ENCODE assay signal across 8 cellular contexts in the genomic region with DNA sequence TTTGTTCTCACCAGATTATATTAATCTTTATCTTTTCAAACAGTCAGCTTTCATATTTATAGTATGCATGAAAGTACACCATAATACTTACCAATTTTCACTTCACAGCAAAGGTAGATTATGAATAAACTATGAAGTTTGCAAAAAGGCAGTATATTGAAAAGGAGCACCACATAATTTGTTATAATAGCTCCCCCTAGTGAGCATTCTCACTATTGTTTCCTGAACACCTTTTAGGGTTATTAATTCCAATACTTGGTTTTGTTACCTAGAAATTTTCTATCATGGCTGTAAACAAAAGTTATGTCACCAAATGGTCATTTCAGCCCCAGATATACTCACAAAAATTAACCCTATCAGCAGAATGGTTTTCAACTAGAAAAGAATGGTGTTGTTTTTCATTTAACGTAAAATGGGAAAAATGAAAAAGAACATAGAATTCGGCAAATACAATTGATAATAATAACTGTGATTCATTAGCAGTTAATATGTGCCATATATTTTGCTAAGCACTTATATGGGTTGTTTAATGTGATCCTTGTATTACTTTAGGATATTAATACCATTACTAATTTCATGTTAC. TPM values are rescaled to one million over a fixed set of nuclear protein-coding genes. Genes with fewer than 3 reads are reported as not detected.
DNase-seq lines count a peak whose midpoint lies in the region; ATAC-seq, FAIRE-seq and TF ChIP-seq lines count a peak whose summit lies in the region.

No MANE protein-coding gene starts in this region.

- ATAC-seq in K562 (peak; percentile 65; the same call in 2 of the 3 replicates), GM18511 (IDR thresholded peaks at IDR 0.05; ENCODE audit: unreplicated experiment) (no peak)

- H3K4ac ChIP-seq in mesenchymal stem cell (ENCODE audit: low read depth in 1 of 2, low read length in 2 of 2), result no peak overlapping the region

- H3K9ac ChIP-seq in MM.1S (ENCODE audit: low read length), result no peak overlapping the region
- no peak overlapping the region for H3K9ac ChIP-seq in K562 (ENCODE audit: insufficient read depth in 1 of 2, low read depth in 2 of 2, low read length in 2 of 2)
- H3K9ac ChIP-seq in mesenchymal stem cell (ENCODE audit: low read length), result no peak overlapping the region

- H3K4me1 ChIP-seq in MM.1S (ENCODE audit: low read length), result no peaks in the 10 kb centered on the region
- H3K4me1 ChIP-seq in K562 (replicated peaks in 1 of 2; ENCODE audit: control insufficient read depth in 2 of 2, insufficient read depth in 2 of 2, low read length in 2 of 2), result no peaks in the 10 kb centered on the region
- no peaks in the 10 kb centered on the region for H3K4me1 ChIP-seq in mesenchymal stem cell (ENCODE audit: control insufficient read depth, insufficient read depth, low read depth, low read length)

- H3K27ac ChIP-seq in MM.1S (ENCODE audit: low read length), result no peak overlapping the region
- no peak overlapping the region for H3K27ac ChIP-seq in K562 (ENCODE audit: extremely low read depth, low read depth, low read length)
- no peak overlapping the region for H3K27ac ChIP-seq in mesenchymal stem cell (ENCODE audit: low read length, poor library complexity, severe bottlenecking)

- H3K4me3 ChIP-seq in GM12875 (ENCODE audit: low read depth, low read length) (no peak overlapping the region), MM.1S (ENCODE audit: low read length) (no peak overlapping the region), K562 (no peak overlapping the region), mesenchymal stem cell (ENCODE audit: insufficient read depth in 1 of 2, low read depth in 1 of 2, low read length in 2 of 2) (no peak overlapping the region)

- peak; percentile 36 to 62; a peak in 3 of 4 replicates for TF ChIP-seq RAD21 in K562 (CRISPR knock-in tag; conservative IDR thresholded peaks at IDR 0.05 in 1 of 2, IDR thresholded peaks at IDR 0.05 in 1 of 2)

- no TSS peak for BruUV-seq in K562 (replicated peaks; lab: Mats Ljungman, UMichigan)

- 28% methylated on average over 2 of the region's 2 CpGs for WGBS in K562 (ENCODE audit: insufficient coverage, low coverage, missing lambda C conversion rate)
- no CpG with 5 or more reads among the region's 2 CpGs for WGBS in mesenchymal stem cell

- POLR2A ChIA-PET in K562 (lab: Yijun Ruan, JAX), result interaction anchor here (0.6 to 0.7 kb wide), 2 partner anchors 216 to 545 kb away, joined by 3 read pairs; no protein-coding TSS in a partner anchor

- peak; percentile 15 for FAIRE-seq in K562 (lab: Jason Lieb, UNC)

- H4K8ac ChIP-seq in mesenchymal stem cell (ENCODE audit: low read length), result no peak overlapping the region

- H4K20me1 ChIP-seq in MM.1S (ENCODE audit: insufficient read depth, low read length) (no peaks in the 10 kb centered on the region), K562 (replicated peaks; ENCODE audit: control insufficient read depth, insufficient read depth, low read length) (no peaks in the 10 kb centered on the region)

- TF ChIP-seq POLR2A in K562 (conservative IDR thresholded peaks at IDR 0.05), result no peak

- no peak for TF ChIP-seq EP300 in K562 (IDR thresholded peaks at IDR 0.05; ENCODE audit: low read length)

- no peaks in the 10 kb centered on the region for H3F3A ChIP-seq in MM.1S (ENCODE audit: insufficient read depth, low read length)

- peak; percentile 43 for DNase-seq in AG08395 (ENCODE audit: low spot score)
- DNase-seq in MM.1S, result peak; percentile 49
- peak; percentile 16 to 36 (median 30) for DNase-seq in K562 (ENCODE audit: extremely low read depth in 1 of 4, low spot score in 3 of 4)
- peak; percentile 28 for DNase-seq in mesenchymal stem cell
- DNase-seq in activated CD4-positive, alpha-beta T cell treated with anti-CD3 and anti-CD28 coated beads for 4 hours, result no peak
- DNase-seq in activated T-cell treated with anti-CD3 and anti-CD28 coated beads, Interleukin-2, amount 50 U/mL, for 48 hours, result no peak

- in situ Hi-C loops in K562 (cut with MboI), result no loop called here

- no peak overlapping the region for H3K14ac ChIP-seq in mesenchymal stem cell (ENCODE audit: low read length in 2 of 2)

- H2BK120ac ChIP-seq in mesenchymal stem cell (ENCODE audit: low read depth, low read length), result no peak overlapping the region

- H2BK15ac ChIP-seq in mesenchymal stem cell (ENCODE audit: low read depth, poor library complexity, severe bottlenecking), result no peak overlapping the region

- CTCF ChIA-PET in K562 (lab: Yijun Ruan, JAX; ENCODE audit: low intra/inter-chr PET ratio), result no interaction called here

- no peaks in the 10 kb centered on the region for H3K9me1 ChIP-seq in K562 (ENCODE audit: control insufficient read depth, insufficient read depth, low read length)

- no peaks in the 10 kb centered on the region for H3K79me1 ChIP-seq in mesenchymal stem cell (replicated peaks; ENCODE audit: low read length, poor library complexity, severe bottlenecking)

- no peak overlapping the region for H2BK12ac ChIP-seq in mesenchymal stem cell (ENCODE audit: low read length in 2 of 2)

- H3K27me3 ChIP-seq in MM.1S (replicated peaks; ENCODE audit: insufficient read depth, low read length) (no peaks in the 10 kb centered on the region), K562 (ENCODE audit: control insufficient read depth in 2 of 2, insufficient read depth in 2 of 2, low read length in 2 of 2) (no peaks in the 10 kb centered on the region; a peak in 1 of 5 replicates), mesenchymal stem cell (ENCODE audit: control insufficient read depth in 1 of 2, insufficient read depth in 1 of 2, low read length in 2 of 2) (peaks cover 3 to 4% of the 10 kb centered on the region in 2 experiments)

- H3K79me2 ChIP-seq in MM.1S (ENCODE audit: low read length) (no peaks in the 10 kb centered on the region), K562 (ENCODE audit: control insufficient read depth, insufficient read depth, low read length) (no peaks in the 10 kb centered on the region)

- no peaks in the 10 kb centered on the region for H3K36me3 ChIP-seq in MM.1S (replicated peaks; ENCODE audit: insufficient read depth, low read length)
- no peaks in the 10 kb centered on the region for H3K36me3 ChIP-seq in K562 (ENCODE audit: control insufficient read depth, insufficient read depth, low read length)
- no peaks in the 10 kb centered on the region for H3K36me3 ChIP-seq in mesenchymal stem cell (ENCODE audit: control insufficient read depth in 1 of 2, insufficient read depth in 2 of 2, low read depth in 1 of 2, low read length in 2 of 2)

- H2AFZ ChIP-seq in MM.1S (ENCODE audit: low read length) (no peak overlapping the region), K562 (ENCODE audit: low read depth, low read length) (no peak overlapping the region), mesenchymal stem cell (ENCODE audit: low read depth, low read length) (no peak overlapping the region)

- H4K91ac ChIP-seq in mesenchymal stem cell (ENCODE audit: low read length), result no peak overlapping the region

- no peak overlapping the region for H3K4me2 ChIP-seq in MM.1S (ENCODE audit: low read depth, low read length)
- H3K4me2 ChIP-seq in K562 (ENCODE audit: insufficient read depth, low read length), result no peak overlapping the region
- H3K4me2 ChIP-seq in mesenchymal stem cell (ENCODE audit: low read length, poor library complexity, severe bottlenecking), result no peak overlapping the region

- TF ChIP-seq CTCF in GM12875 (IDR thresholded peaks at IDR 0.05; ENCODE audit: borderline replicate concordance, insufficient read depth, low read depth, low read length), result peak; percentile 32; the same call in 1 of the 2 replicates
- peak; percentile 70 for TF ChIP-seq CTCF in MM.1S (IDR thresholded peaks at IDR 0.05; ENCODE audit: low read length)
- TF ChIP-seq CTCF in K562 (IDR thresholded peaks at IDR 0.05 in 2 of 3, conservative IDR thresholded peaks at IDR 0.05 in 1 of 3; ENCODE audit: insufficient read depth in 2 of 3, low read depth in 1 of 3, low read length in 3 of 3), result peak in 1 of 3 experiments; percentile 74; a peak in 2 of 6 replicates

- H3K9me2 ChIP-seq in MM.1S (replicated peaks; ENCODE audit: insufficient read depth, low read length), result no peaks in the 10 kb centered on the region

- H2BK5ac ChIP-seq in mesenchymal stem cell (ENCODE audit: low read depth, low read length, poor library complexity, severe bottlenecking), result no peak overlapping the region

- H2AK5ac ChIP-seq in mesenchymal stem cell (ENCODE audit: low read length, severe bottlenecking), result no peak overlapping the region

- no peaks in the 10 kb centered on the region for H3K9me3 ChIP-seq in MM.1S (replicated peaks; ENCODE audit: insufficient read depth, low read length)
- H3K9me3 ChIP-seq in K562 (replicated peaks; ENCODE audit: control insufficient read depth, insufficient read depth, low read depth, low read length), result no peaks in the 10 kb centered on the region
- H3K9me3 ChIP-seq in mesenchymal stem cell (ENCODE audit: control insufficient read depth, low read length), result peaks cover 6% of the 10 kb centered on the region

- H3K23ac ChIP-seq in mesenchymal stem cell (ENCODE audit: low read length in 2 of 2), result no peak overlapping the region

- intact Hi-C loops in K562 (cut with micrococcal nuclease), result no loop called here

- no peak overlapping the region for H3K18ac ChIP-seq in mesenchymal stem cell (ENCODE audit: low read depth in 1 of 2, low read length in 2 of 2)

RNA-seq across cellular contexts. Expression of a gene that starts 30.2 kb away (rescaled TPM):
- total RNA-seq in K562 (2011; cell fraction: chromatin; rRNA removed; ENCODE audit: low replicate concordance), result not detected in 2 replicates
- total RNA-seq in K562 (2011; cell fraction: nucleolus; rRNA removed), result not detected in 2 replicates
- not detected in 2 replicates for total RNA-seq in K562 (2011; cell fraction: nucleoplasm; rRNA removed)
- total RNA-seq in K562 (2014; rRNA removed) (not detected in 2 replicates), K562 (2014; rRNA removed; fragmentation: Illumina TruSeq; extraction: Trizol) (not detected in 2 replicates), K562 (2015; rRNA removed; fragmentation: Illumina TruSeq; extraction: Trizol) (not detected in 2 replicates), K562 (2021) (not detected in 2 replicates)
- polyA plus RNA-seq in K562 (2011; rRNA removed) (not detected in 2 replicates), K562 (2014; fragmentation: Illumina TruSeq; extraction: Trizol) (not detected in 2 replicates), K562 (2014; fragmentation: Nextera tagmentation; extraction: Ambion mirVana) (not detected), K562 (2014; rRNA removed) (not detected in 2 replicates)
- polyA plus RNA-seq in K562 (2011; cell fraction: cytosol; rRNA removed), result not detected in 2 replicates
- not detected in 2 replicates for polyA plus RNA-seq in K562 (2011; cell fraction: nucleus; rRNA removed)
- not detected in 2 replicates for polyA plus RNA-seq in K562 (2012)
- not detected in 2 replicates for polyA minus RNA-seq in K562 (2011; rRNA and poly(A)+ RNA removed)
- polyA minus RNA-seq in K562 (2011; cell fraction: cytosol; rRNA and poly(A)+ RNA removed), result not detected in 2 replicates
- not detected in 2 replicates for polyA minus RNA-seq in K562 (2011; cell fraction: nucleus; rRNA and poly(A)+ RNA removed)
- polyA plus RNA-seq in mesenchymal stem cell (2013, experiment 1 of 2), result not detected
- polyA plus RNA-seq in mesenchymal stem cell (2013, experiment 2 of 2), result not detected

RNA-seq across cellular contexts. Expression of a gene that starts 53.7 kb away (rescaled TPM):
- 0.19 and 0.56 TPM in 2 replicates for total RNA-seq in K562 (2011; cell fraction: chromatin; rRNA removed; ENCODE audit: low replicate concordance)
- 0.13 TPM in 1 of 2 replicates, not detected in the other for total RNA-seq in K562 (2011; cell fraction: nucleolus; rRNA removed)
- 0.15 and 0.31 TPM in 2 replicates for total RNA-seq in K562 (2011; cell fraction: nucleoplasm; rRNA removed)
- total RNA-seq in K562 (2014; rRNA removed), result 0.05 and 0.08 TPM in 2 replicates
- 0.19 and 0.22 TPM in 2 replicates for total RNA-seq in K562 (2014; rRNA removed; fragmentation: Illumina TruSeq; extraction: Trizol)
- 0.07 and 0.08 TPM in 2 replicates for total RNA-seq in K562 (2015; rRNA removed; fragmentation: Illumina TruSeq; extraction: Trizol)
- 0.34 and 0.42 TPM in 2 replicates for total RNA-seq in K562 (2021)
- polyA plus RNA-seq in K562 (2011; rRNA removed), result 0.18 and 0.27 TPM in 2 replicates
- polyA plus RNA-seq in K562 (2011; cell fraction: cytosol; rRNA removed), result 0.03 and 0.18 TPM in 2 replicates
- 0.23 and 0.29 TPM in 2 replicates for polyA plus RNA-seq in K562 (2011; cell fraction: nucleus; rRNA removed)
- polyA plus RNA-seq in K562 (2012), result 0.09 and 0.39 TPM in 2 replicates
- 0.14 and 0.30 TPM in 2 replicates for polyA plus RNA-seq in K562 (2014; fragmentation: Illumina TruSeq; extraction: Trizol)
- under 1 TPM; 0.04 to 0.08 TPM for polyA plus RNA-seq in K562 (2014; fragmentation: Nextera tagmentation; extraction: Ambion mirVana)
- 0.11 and 0.15 TPM in 2 replicates for polyA plus RNA-seq in K562 (2014; rRNA removed)
- polyA minus RNA-seq in K562 (2011; rRNA and poly(A)+ RNA removed), result 0.11 and 0.21 TPM in 2 replicates
- polyA minus RNA-seq in K562 (2011; cell fraction: cytosol; rRNA and poly(A)+ RNA removed), result not detected in 2 replicates
- polyA minus RNA-seq in K562 (2011; cell fraction: nucleus; rRNA and poly(A)+ RNA removed), result under 0.01 and 0.22 TPM in 2 replicates
- polyA plus RNA-seq in mesenchymal stem cell (2013, experiment 1 of 2), result 0.17 TPM
- polyA plus RNA-seq in mesenchymal stem cell (2013, experiment 2 of 2), result 0.16 TPM

Comparison
In these comparisons a context has a peak if more than half of its experiments do, and no peak if none do; other contexts are left out.
1. DNase-seq: peak in AG08395 (single experiment), MM.1S (single experiment), K562 (4 of 4) and mesenchymal stem cell (single experiment); none in activated CD4-positive, alpha-beta T cell treated with anti-CD3 and anti-CD28 coated beads for 4 hours (0 of 2) and activated T-cell treated with anti-CD3 and anti-CD28 coated beads, Interleukin-2, amount 50 U/mL, for 48 hours (0 of 2).